Comparison of ENCODE assay signal across 8 cellular contexts in genomic region chr6:33192105-33192646, GRCh38. TPM values are rescaled to one million over a fixed set of nuclear protein-coding genes. Genes with fewer than 3 reads are reported as not detected.
DNase-seq lines count a peak whose midpoint lies in the region; ATAC-seq and TF ChIP-seq lines count a peak whose summit lies in the region.

Gene COL11A2, minus strand, starts transcription at chr6:33192467. Its CDS starts 227 bp downstream, at chr6:33192240.

- H3K4me3 Mint-ChIP-seq in neural progenitor cell: peak within 1 kb of the TSS; percentile 78

- TF ChIP-seq CTCF in RWPE1 (conservative IDR thresholded peaks at IDR 0.05; ENCODE audit: low read depth) (no peak), esophagus squamous epithelium (IDR thresholded peaks at IDR 0.05) (no peak), neural progenitor cell (IDR thresholded peaks at IDR 0.05) (no peak)

- H3K9me3 ChIP-seq in BLaER1 treated with 17β-estradiol and CSF1 and Interleukin-3, amounts not matched to agents 10 nM and 100 nM (replicated peaks in 1 of 11): no peaks in the 10 kb centered on the region
- H3K9me3 ChIP-seq in esophagus squamous epithelium (no peaks in the 10 kb centered on the region), neural progenitor cell (ENCODE audit: low read depth) (no peaks in the 10 kb centered on the region)

- TF ChIP-seq POLR2A in esophagus squamous epithelium (IDR thresholded peaks at IDR 0.05): no peak

- H3K4me2 ChIP-seq in BLaER1 treated with 17β-estradiol and CSF1 and Interleukin-3, amounts not matched to agents 10 nM and 100 nM: peak within 1 kb of the TSS; percentile 74 to 93 (median 85)
- peak within 1 kb of the TSS; percentile 94 for H3K4me2 ChIP-seq in neural progenitor cell

- H2AFZ ChIP-seq in neural progenitor cell (replicated peaks): peak within 1 kb of the TSS; percentile 74

- H3K27me3 Mint-ChIP-seq in neural progenitor cell (ENCODE audit: insufficient read depth, low read depth): peaks cover 35% of the 10 kb centered on the region

- intact Hi-C loops in esophagus squamous epithelium (cut with DNase I): no loop called here

- CTCF ChIA-PET in RWPE1 (lab: Yijun Ruan, JAX): no interaction called here

- H3K27me3 ChIP-seq in BLaER1 treated with 17β-estradiol and CSF1 and Interleukin-3, amounts not matched to agents 10 nM and 100 nM: peaks cover 38 to 56% (median 52%) of the 10 kb centered on the region in 11 experiments
- H3K27me3 ChIP-seq in esophagus squamous epithelium (peaks cover 0 to 45% (median 6%) of the 10 kb centered on the region in 4 donors), neural progenitor cell (peaks cover 60% of the 10 kb centered on the region)

- H3K9me3 Mint-ChIP-seq in neural progenitor cell: no peaks in the 10 kb centered on the region

- peaks cover 20% of the 10 kb centered on the region for H3F3A ChIP-seq in neural progenitor cell (ENCODE audit: low read depth)

- peaks cover 24% of the 10 kb centered on the region for H3K36me3 Mint-ChIP-seq in neural progenitor cell

- H3K4me1 Mint-ChIP-seq in neural progenitor cell: peaks cover 11% of the 10 kb centered on the region

- no peak within 1 kb of the TSS for H3K27ac Mint-ChIP-seq in neural progenitor cell

- no peak within 1 kb of the TSS for H3K27ac ChIP-seq in BLaER1 treated with 17β-estradiol and CSF1 and Interleukin-3, amounts not matched to agents 10 nM and 100 nM
- H3K27ac ChIP-seq in RWPE1 (peak within 1 kb of the TSS; percentile 68), esophagus squamous epithelium (peak within 1 kb of the TSS in 3 of 4 donors; percentile 28 to 64 (median 52)), neural progenitor cell (no peak within 1 kb of the TSS)

- no peaks in the 10 kb centered on the region for H3K79me2 ChIP-seq in neural progenitor cell (ENCODE audit: low read depth)

- H3K4me1 ChIP-seq in BLaER1 treated with 17β-estradiol and CSF1 and Interleukin-3, amounts not matched to agents 10 nM and 100 nM: peaks cover 13 to 19% (median 15%) of the 10 kb centered on the region in 10 experiments
- peaks cover 13 to 22% (median 13%) of the 10 kb centered on the region in 3 donors for H3K4me1 ChIP-seq in esophagus squamous epithelium
- peaks cover 21% of the 10 kb centered on the region for H3K4me1 ChIP-seq in neural progenitor cell

- POLR2A ChIA-PET in RWPE1 (lab: Yijun Ruan, JAX; ENCODE audit: low non-redundant PET): no interaction called here

- peaks cover 36 to 38% (median 37%) of the 10 kb centered on the region in 11 experiments for H3K36me3 ChIP-seq in BLaER1 treated with 17β-estradiol and CSF1 and Interleukin-3, amounts not matched to agents 10 nM and 100 nM
- H3K36me3 ChIP-seq in esophagus squamous epithelium (peaks cover 6 to 36% (median 30%) of the 10 kb centered on the region in 3 donors), neural progenitor cell (no peaks in the 10 kb centered on the region)

- peak within 1 kb of the TSS; percentile 31 to 59 (median 42); a peak in 16 of 20 replicates for H3K4me3 ChIP-seq in BLaER1 treated with 17β-estradiol and CSF1 and Interleukin-3, amounts not matched to agents 10 nM and 100 nM
- H3K4me3 ChIP-seq in esophagus squamous epithelium (peak within 1 kb of the TSS; percentile 2 to 60 (median 44)), neural progenitor cell (peak within 1 kb of the TSS; percentile 55)

- H4K20me1 ChIP-seq in BLaER1 treated with 17β-estradiol and CSF1 and Interleukin-3, amounts not matched to agents 10 nM and 100 nM: peaks cover 6 to 44% (median 30%) of the 10 kb centered on the region in 11 experiments; a peak in 18 of 22 replicates
- peaks cover 42% of the 10 kb centered on the region for H4K20me1 ChIP-seq in neural progenitor cell (ENCODE audit: low read depth)

- no peak for ATAC-seq in GM21529 (IDR thresholded peaks at IDR 0.05; ENCODE audit: unreplicated experiment)
- no peak for ATAC-seq in HG03039 (IDR thresholded peaks at IDR 0.05; ENCODE audit: unreplicated experiment)

- H3K9ac ChIP-seq in BLaER1 treated with 17β-estradiol and CSF1 and Interleukin-3, amounts not matched to agents 10 nM and 100 nM: peak within 1 kb of the TSS in 9 of 11 experiments; percentile 25 to 65 (median 52); a peak in 13 of 22 replicates
- no peak within 1 kb of the TSS for H3K9ac ChIP-seq in neural progenitor cell

- 0 to 3% methylated on average over 3 to 12 of the region's 35 CpGs for WGBS in esophagus squamous epithelium, 2 donors

- DNase-seq in RWPE1 (ENCODE audit: low spot score) (no peak), esophagus squamous epithelium (lab: John Stamatoyannopoulos, UW) (no peak), neural progenitor cell (ENCODE audit: low spot score) (peak; percentile 49), DMS114 treated with DMSO at 0.1 percent for 48 hours (lab: John Stamatoyannopoulos, UW; ENCODE audit: unreplicated experiment) (no peak), C1 segment of cervical spinal cord (lab: John Stamatoyannopoulos, UW) (no peak)

RNA-seq across cellular contexts. Expression of gene COL11A2, which starts in this region (rescaled TPM):
- total RNA-seq in esophagus squamous epithelium: under 1 TPM; 0.23 to 0.61 (median 0.41) TPM
- total RNA-seq in neural progenitor cell (ENCODE audit: low replicate concordance): 0.49 and 0.99 TPM in 2 replicates

Comparison
In these comparisons a context has a peak if more than half of its experiments do, and no peak if none do; other contexts are left out.
1. Peak in DNase-seq, H3K4me3 ChIP-seq and H3K4me2 ChIP-seq in neural progenitor cell; RNA of the gene not detected or under 1 TPM.
2. H3K27ac ChIP-seq: peak in RWPE1 (single experiment) and esophagus squamous epithelium (3 of 4); none in BLaER1 treated with 17β-estradiol and CSF1 and Interleukin-3, amounts not matched to agents 10 nM and 100 nM (0 of 11) and neural progenitor cell (single experiment).
3. Peak in every context shown above with its lines, with median percentiles within 50 percentile points of each other: H3K4me3 ChIP-seq.